In genomic region chr1:171740987-171741871, GRCh38 we compare ENCODE assay signal across 8 cellular contexts. TPM values are rescaled to one million over a fixed set of nuclear protein-coding genes. Genes with fewer than 3 reads are reported as not detected.
DNase-seq lines count a peak whose midpoint lies in the region; ATAC-seq, FAIRE-seq and TF ChIP-seq lines count a peak whose summit lies in the region.

No MANE protein-coding gene starts in this region.

- H3K27ac ChIP-seq in SU-DHL-6 (ENCODE audit: low read depth, low read length) (peak overlapping the region; percentile 72), astrocyte (ENCODE audit: low read depth, low read length) (peak overlapping the region; percentile 95), sigmoid colon (peak overlapping the region; percentile 91 to 98 (median 96))

- no peaks in the 10 kb centered on the region for H4K20me1 ChIP-seq in SU-DHL-6 (ENCODE audit: low read depth, low read length)
- no peaks in the 10 kb centered on the region for H4K20me1 ChIP-seq in astrocyte (ENCODE audit: insufficient read depth, low read length)

- DNase-seq in COLO668 (lab: John Stamatoyannopoulos, UW; ENCODE audit: unreplicated experiment) = peak; percentile 47
- peak; percentile 35 to 65 for DNase-seq in Kasumi-1 (lab: John Stamatoyannopoulos, UW)
- DNase-seq in astrocyte (ENCODE audit: low read depth) = peak; percentile 9
- peak in 39 of 51 donors; percentile 1 to 73 (median 27) for DNase-seq in hypothalamus (lab: John Stamatoyannopoulos, UW)
- peak; percentile 71 for DNase-seq in sigmoid colon
- no peak for DNase-seq in NCI-H128 (lab: John Stamatoyannopoulos, UW; ENCODE audit: unreplicated experiment)

- 1 to 2% methylated on average over 28 of the region's 28 CpGs for WGBS in sigmoid colon, 2 donors

- peak; percentile 44 for ATAC-seq in GM21526 (IDR thresholded peaks at IDR 0.05; ENCODE audit: low FRiP score, unreplicated experiment)

- H2AFZ ChIP-seq in SU-DHL-6 (ENCODE audit: low read depth, low read length, severe bottlenecking) (peak overlapping the region; percentile 90), astrocyte (ENCODE audit: low read depth, low read length) (peak overlapping the region; percentile 91)

- TF ChIP-seq CTCF in SU-DHL-6 (IDR thresholded peaks at IDR 0.05; ENCODE audit: insufficient read depth, low read length, poor library complexity, severe bottlenecking) (no peak), astrocyte (IDR thresholded peaks at IDR 0.05; ENCODE audit: insufficient read depth, low read depth, low read length) (no peak), sigmoid colon (IDR thresholded peaks at IDR 0.05) (peak in 1 of 4 experiments; percentile 27)

- peaks cover 34% of the 10 kb centered on the region for H3K4me1 Mint-ChIP-seq in astrocyte (ENCODE audit: low read depth, unreplicated experiment)

- no peaks in the 10 kb centered on the region for H3K9me2 ChIP-seq in SU-DHL-6 (replicated peaks; ENCODE audit: insufficient read depth, low read length)

- peak; percentile 59 for FAIRE-seq in astrocyte (lab: Jason Lieb, UNC)

- no peaks in the 10 kb centered on the region for H3K27me3 Mint-ChIP-seq in astrocyte (ENCODE audit: low read depth, unreplicated experiment)

- H3K79me2 ChIP-seq in SU-DHL-6 (ENCODE audit: insufficient read depth, low read length) (no peaks in the 10 kb centered on the region), astrocyte (ENCODE audit: insufficient read depth, low read length) (peaks cover 26% of the 10 kb centered on the region)

- H3K9me3 ChIP-seq in SU-DHL-6 (ENCODE audit: insufficient read depth, low read length) = no peaks in the 10 kb centered on the region
- H3K9me3 ChIP-seq in astrocyte (ENCODE audit: insufficient read depth, low read depth, low read length) = no peaks in the 10 kb centered on the region
- H3K9me3 ChIP-seq in sigmoid colon = no peaks in the 10 kb centered on the region

- H3K27me3 ChIP-seq in SU-DHL-6 (ENCODE audit: low read length) (no peaks in the 10 kb centered on the region), astrocyte (ENCODE audit: insufficient read depth, low read length) (no peaks in the 10 kb centered on the region), sigmoid colon (no peaks in the 10 kb centered on the region)

- H3K4me1 ChIP-seq in astrocyte (ENCODE audit: insufficient read depth, low read length) (peaks cover 32% of the 10 kb centered on the region), sigmoid colon (peaks cover 0 to 29% (median 18%) of the 10 kb centered on the region in 4 donors)

- H3K9ac ChIP-seq in SU-DHL-6 (ENCODE audit: low read length) = peak overlapping the region; percentile 72
- H3K9ac ChIP-seq in astrocyte (ENCODE audit: low read length) = peak overlapping the region; percentile 95

- H3K4me3 Mint-ChIP-seq in astrocyte (ENCODE audit: unreplicated experiment) = peak overlapping the region; percentile 95

- intact Hi-C loops in sigmoid colon (cut with DNase I) = loop anchor here (10.0 kb wide), 1 partner anchor 256 kb away; the partner anchor contains the start of gene PRRC2C

- no peaks in the 10 kb centered on the region for H3K36me3 Mint-ChIP-seq in astrocyte (ENCODE audit: low read depth, unreplicated experiment)

- H3F3A ChIP-seq in SU-DHL-6 (ENCODE audit: insufficient read depth) = peaks cover 7% of the 10 kb centered on the region; the same call in 1 of the 2 replicates

- no peaks in the 10 kb centered on the region for H3K9me3 Mint-ChIP-seq in astrocyte (ENCODE audit: unreplicated experiment)

- H3K36me3 ChIP-seq in SU-DHL-6 (ENCODE audit: low read length) (peaks cover 5% of the 10 kb centered on the region), astrocyte (ENCODE audit: insufficient read depth, low read length) (peaks cover 10% of the 10 kb centered on the region), sigmoid colon (peaks cover 0 to 19% (median 9%) of the 10 kb centered on the region in 4 donors)

- TF ChIP-seq POLR2A in sigmoid colon (IDR thresholded peaks at IDR 0.05) = no peak

- peak overlapping the region; percentile 87 for H3K4me3 ChIP-seq in SU-DHL-6 (ENCODE audit: insufficient read depth, low read length, poor library complexity, severe bottlenecking)
- H3K4me3 ChIP-seq in astrocyte (ENCODE audit: insufficient read depth, low read depth, low read length) = peak overlapping the region; percentile 95
- peak overlapping the region; percentile 75 to 97 (median 90) for H3K4me3 ChIP-seq in sigmoid colon

- peak overlapping the region; percentile 72 for H3K4me2 ChIP-seq in SU-DHL-6 (ENCODE audit: low read depth, low read length, poor library complexity, severe bottlenecking)
- peak overlapping the region; percentile 99 for H3K4me2 ChIP-seq in astrocyte (ENCODE audit: low read length)

- peak overlapping the region; percentile 15 for H3K27ac Mint-ChIP-seq in astrocyte (ENCODE audit: unreplicated experiment)

- no peak for TF ChIP-seq EP300 in sigmoid colon (IDR thresholded peaks at IDR 0.05)

RNA-seq across cellular contexts. Expression of gene VAMP4, which starts 0.6 kb away (rescaled TPM):
- total RNA-seq in astrocyte (7.4 TPM in 2 replicates), sigmoid colon (10 to 100 TPM; 13.0 to 16.9 (median 15.7) TPM)
- polyA plus RNA-seq in sigmoid colon = 10 to 100 TPM in 1 of 3 donors, 1 to 10 TPM in 2; 5.7 to 10.4 (median 7.2) TPM

RNA-seq across cellular contexts. Expression of gene METTL13, which starts 40.2 kb away (rescaled TPM):
- 25.1 and 26.6 TPM in 2 replicates for total RNA-seq in astrocyte
- 10 to 100 TPM in 3 of 4 donors, 1 to 10 TPM in 1; 8.4 to 21.8 (median 17.0) TPM for total RNA-seq in sigmoid colon
- 10 to 100 TPM; 12.0 to 29.3 (median 12.6) TPM for polyA plus RNA-seq in sigmoid colon
